15 cellular contexts compared by ENCODE assay signal in genomic region chr3:13749063-13749764, GRCh38.
DNase-seq lines count a peak whose midpoint lies in the region; ATAC-seq and TF ChIP-seq lines count a peak whose summit lies in the region.
"Had no signal": no experiment of that assay in that cellular context is flagged by ENCODE, and none has a peak within 500 bp of the region (broad histone marks: within the 10 kb centered on the region; RNA-seq: fewer than 3 reads in every experiment).

No MANE protein-coding gene starts in this region.

- H3K9me3 Mint-ChIP-seq in brain (peaks cover 0 to 5% (median 3%) of the 10 kb centered on the region in 5 experiments), neural progenitor cell (peaks cover under 1% of the 10 kb centered on the region), GM23338 (peaks cover 3% of the 10 kb centered on the region; the same call in 2 of the 3 replicates)
- no peaks in the 10 kb centered on the region for H3K9me3 Mint-ChIP-seq in activated CD4-positive, alpha-beta memory T cell treated with anti-CD3 and anti-CD28 coated beads for 36 hours
- H3K9me3 Mint-ChIP-seq: CD8-positive, alpha-beta T cell; HFFc6 had no signal

- ATAC-seq in T-helper 17 cell (no peak), GM23338 (no peak)
- ATAC-seq: CD8-positive, alpha-beta T cell had no signal

- H3K4me1 ChIP-seq in HEK293 (ENCODE audit: control insufficient read depth, insufficient read depth, low read length) (no peaks in the 10 kb centered on the region), neural progenitor cell (no peaks in the 10 kb centered on the region), transverse colon (no peaks in the 10 kb centered on the region), GM23338 (ENCODE audit: insufficient read depth) (no peaks in the 10 kb centered on the region)
- H3K4me1 ChIP-seq: BLaER1 treated with 17β-estradiol and CSF1 and Interleukin-3, amounts not matched to agents 10 nM and 100 nM; HAP-1 had no signal

- POLR2A ChIA-PET in HEK293 (lab: Yijun Ruan, JAX): no interaction called here
- POLR2A ChIA-PET in activated CD4-positive, alpha-beta memory T cell treated with anti-CD3 and anti-CD28 coated beads for 36 hours (lab: Charles Lee): no interaction called here

- no peak overlapping the region for H2AFZ ChIP-seq in neural progenitor cell (replicated peaks)
- H2AFZ ChIP-seq in GM23338: no peak overlapping the region

- no peaks in the 10 kb centered on the region for H4K20me1 ChIP-seq in neural progenitor cell (ENCODE audit: low read depth)
- H4K20me1 ChIP-seq in GM23338 (replicated peaks; ENCODE audit: insufficient read depth): no peaks in the 10 kb centered on the region
- H4K20me1 ChIP-seq: BLaER1 treated with 17β-estradiol and CSF1 and Interleukin-3, amounts not matched to agents 10 nM and 100 nM had no signal

- H3K27ac Mint-ChIP-seq in T-helper 17 cell: peak overlapping the region; percentile 79
- H3K27ac Mint-ChIP-seq in brain: peak overlapping the region in 3 of 5 experiments; percentile 55 to 95 (median 69)
- peak overlapping the region; percentile 47 for H3K27ac Mint-ChIP-seq in neural progenitor cell
- no peak overlapping the region for H3K27ac Mint-ChIP-seq in activated CD4-positive, alpha-beta memory T cell treated with anti-CD3 and anti-CD28 coated beads for 36 hours
- H3K27ac Mint-ChIP-seq in GM23338: no peak overlapping the region
- H3K27ac Mint-ChIP-seq: B cell; CD8-positive, alpha-beta T cell; HFFc6 had no signal

- intact Hi-C loops in activated CD4-positive, alpha-beta memory T cell treated with anti-CD3 and anti-CD28 coated beads for 36 hours (cut with micrococcal nuclease): no loop called here
- intact Hi-C loops in transverse colon (cut with DNase I; ENCODE audit: low total_unique reads): no loop called here

- no peaks in the 10 kb centered on the region for H3K9me3 ChIP-seq in HEK293 (ENCODE audit: control insufficient read depth, insufficient read depth, low read depth, low read length)
- H3K9me3 ChIP-seq in T-helper 17 cell (ENCODE audit: control insufficient read depth, low read length, poor library complexity, severe bottlenecking): no peaks in the 10 kb centered on the region
- no peaks in the 10 kb centered on the region for H3K9me3 ChIP-seq in neural progenitor cell (ENCODE audit: low read depth)
- no peaks in the 10 kb centered on the region for H3K9me3 ChIP-seq in transverse colon
- H3K9me3 ChIP-seq: HAP-1 had no signal

- H3K4me3 ChIP-seq in HEK293 (ENCODE audit: low read depth, low read length) (no peak overlapping the region), neural progenitor cell (no peak overlapping the region), transverse colon (no peak overlapping the region), GM23338 (no peak overlapping the region)
- H3K4me3 ChIP-seq: BLaER1 treated with 17β-estradiol and CSF1 and Interleukin-3, amounts not matched to agents 10 nM and 100 nM; HAP-1 had no signal

- no peaks in the 10 kb centered on the region for H3K79me2 ChIP-seq in neural progenitor cell (ENCODE audit: low read depth)
- H3K79me2 ChIP-seq in GM23338 (replicated peaks; ENCODE audit: insufficient read depth): no peaks in the 10 kb centered on the region

- 79 to 85% methylated on average over 9 to 14 of the region's 14 CpGs for WGBS in transverse colon (ENCODE audit: low coverage in 1 of 2), 2 donors

- H3K27me3 Mint-ChIP-seq in T-helper 17 cell: peaks cover 38% of the 10 kb centered on the region
- H3K27me3 Mint-ChIP-seq in brain: peaks cover under 1% of the 10 kb centered on the region
- peaks cover 6% of the 10 kb centered on the region for H3K27me3 Mint-ChIP-seq in neural progenitor cell (ENCODE audit: insufficient read depth, low read depth)
- peaks cover 7% of the 10 kb centered on the region for H3K27me3 Mint-ChIP-seq in activated CD4-positive, alpha-beta memory T cell treated with anti-CD3 and anti-CD28 coated beads for 36 hours
- peaks cover 9% of the 10 kb centered on the region for H3K27me3 Mint-ChIP-seq in GM23338 (ENCODE audit: insufficient read depth, low read depth, poor library complexity)

- H3K27ac ChIP-seq in HEK293 (ENCODE audit: extremely low read depth, low read depth, low read length) (no peak overlapping the region), neural progenitor cell (no peak overlapping the region), transverse colon (no peak overlapping the region), GM23338 (ENCODE audit: low read depth) (no peak overlapping the region)
- H3K27ac ChIP-seq: BLaER1 treated with 17β-estradiol and CSF1 and Interleukin-3, amounts not matched to agents 10 nM and 100 nM had no signal

- in situ Hi-C loops in transverse colon (cut with MboI; ENCODE audit: low pct_ligation_motif_present in 1 of 4, low pct_unique_long_range_greater_than_20kb in 1 of 4, low sequenced_read_pairs in 3 of 4): no loop called here

- TF ChIP-seq POLR2A in transverse colon (IDR thresholded peaks at IDR 0.05): no peak

- H3F3A ChIP-seq in neural progenitor cell (ENCODE audit: low read depth) (no peaks in the 10 kb centered on the region), GM23338 (replicated peaks; ENCODE audit: low read depth) (no peaks in the 10 kb centered on the region)

- no peaks in the 10 kb centered on the region for H3K9me2 ChIP-seq in GM23338 (ENCODE audit: insufficient read depth)

- H3K36me3 ChIP-seq in HEK293 (ENCODE audit: control insufficient read depth in 2 of 2, insufficient read depth in 1 of 2, low read length in 2 of 2): no peaks in the 10 kb centered on the region
- H3K36me3 ChIP-seq in neural progenitor cell: no peaks in the 10 kb centered on the region
- H3K36me3 ChIP-seq in transverse colon: no peaks in the 10 kb centered on the region
- no peaks in the 10 kb centered on the region for H3K36me3 ChIP-seq in GM23338 (ENCODE audit: insufficient read depth)
- H3K36me3 ChIP-seq: BLaER1 treated with 17β-estradiol and CSF1 and Interleukin-3, amounts not matched to agents 10 nM and 100 nM; HAP-1 had no signal

- DNase-seq in T-helper 17 cell: no peak
- DNase-seq in neural progenitor cell (ENCODE audit: low spot score): no peak
- DNase-seq in activated CD4-positive, alpha-beta memory T cell treated with anti-CD3 and anti-CD28 coated beads for 36 hours: no peak
- no peak for DNase-seq in transverse colon
- DNase-seq in HPDE6-E6E7 (ENCODE audit: extremely low spot score): no peak
- no peak for DNase-seq in GM23338 (ENCODE audit: low spot score)
- DNase-seq: 8988T; CD8-positive, alpha-beta T cell; DMS 273 treated with DMSO at 0.1 percent for 48 hours; HFFc6 had no signal

- TF ChIP-seq CTCF in HEK293 (tag by site-specific recombination; IDR thresholded peaks at IDR 0.05) (no peak), brain (conservative IDR thresholded peaks at IDR 0.05) (no peak), neural progenitor cell (IDR thresholded peaks at IDR 0.05) (no peak), transverse colon (IDR thresholded peaks at IDR 0.05) (no peak), GM23338 (conservative IDR thresholded peaks at IDR 0.05; ENCODE audit: low read depth in 2 of 2) (no peak)

- H3K9ac ChIP-seq in neural progenitor cell: no peak overlapping the region
- H3K9ac ChIP-seq: BLaER1 treated with 17β-estradiol and CSF1 and Interleukin-3, amounts not matched to agents 10 nM and 100 nM had no signal

- CTCF ChIA-PET in HEK293 (lab: Yijun Ruan, JAX): interaction anchor here (0.6 to 1.5 kb wide), 2 partner anchors 94 to 929 kb away, joined by 4 read pairs; no protein-coding TSS in a partner anchor
- CTCF ChIA-PET in activated CD4-positive, alpha-beta memory T cell treated with anti-CD3 and anti-CD28 coated beads for 36 hours (lab: Charles Lee): no interaction called here

- H3K27me3 ChIP-seq in neural progenitor cell (no peaks in the 10 kb centered on the region), transverse colon (no peaks in the 10 kb centered on the region), GM23338 (ENCODE audit: insufficient read depth) (no peaks in the 10 kb centered on the region)
- H3K27me3 ChIP-seq: BLaER1 treated with 17β-estradiol and CSF1 and Interleukin-3, amounts not matched to agents 10 nM and 100 nM had no signal

- no peak overlapping the region for H3K4me2 ChIP-seq in neural progenitor cell
- H3K4me2 ChIP-seq in GM23338: no peak overlapping the region
- H3K4me2 ChIP-seq: BLaER1 treated with 17β-estradiol and CSF1 and Interleukin-3, amounts not matched to agents 10 nM and 100 nM had no signal

- H3K36me3 Mint-ChIP-seq in T-helper 17 cell (ENCODE audit: low read depth) (no peaks in the 10 kb centered on the region), brain (peaks cover 1% of the 10 kb centered on the region), neural progenitor cell (no peaks in the 10 kb centered on the region), GM23338 (ENCODE audit: low read depth) (peaks cover under 1% of the 10 kb centered on the region; the same call in 1 of the 3 replicates)
- H3K36me3 Mint-ChIP-seq in activated CD4-positive, alpha-beta memory T cell treated with anti-CD3 and anti-CD28 coated beads for 36 hours: no peaks in the 10 kb centered on the region
- H3K36me3 Mint-ChIP-seq: CD8-positive, alpha-beta T cell had no signal

- TF ChIP-seq EP300 in transverse colon (IDR thresholded peaks at IDR 0.05; ENCODE audit: low read depth): no peak

- H3K4me1 Mint-ChIP-seq in T-helper 17 cell (peaks cover 5% of the 10 kb centered on the region), brain (peaks cover 64% of the 10 kb centered on the region), neural progenitor cell (peaks cover 9% of the 10 kb centered on the region), GM23338 (no peaks in the 10 kb centered on the region; the same call in 2 of the 3 replicates)
- H3K4me1 Mint-ChIP-seq in activated CD4-positive, alpha-beta memory T cell treated with anti-CD3 and anti-CD28 coated beads for 36 hours (ENCODE audit: low read depth): no peaks in the 10 kb centered on the region
- H3K4me1 Mint-ChIP-seq: B cell had no signal

- H3K4me3 Mint-ChIP-seq in T-helper 17 cell (no peak overlapping the region), brain (no peak overlapping the region), neural progenitor cell (peak overlapping the region; percentile 45), GM23338 (no peak overlapping the region)
- H3K4me3 Mint-ChIP-seq in activated CD4-positive, alpha-beta memory T cell treated with anti-CD3 and anti-CD28 coated beads for 36 hours: no peak overlapping the region
- H3K4me3 Mint-ChIP-seq: B cell; CD8-positive, alpha-beta T cell; HFFc6 had no signal

TF ChIP-seq in HEK293, 187 proteins besides CTCF, POLR2A, EP300 and RAD21 (continues in another document):
- TF ChIP-seq ZNF623 (tag by site-specific recombination; IDR thresholded peaks at IDR 0.05): peak; percentile 87

TF ChIP-seq in GM23338, 12 proteins besides CTCF, POLR2A, EP300 and RAD21 (continues in another document):
- no peak for TF ChIP-seq NANOG (IDR thresholded peaks at IDR 0.05; ENCODE audit: borderline replicate concordance)
- TF ChIP-seq ZNF331 (CRISPR knock-in tag; IDR thresholded peaks at IDR 0.05; ENCODE audit: low read depth): no peak
- no peak for TF ChIP-seq ZNF114 (CRISPR knock-in tag; IDR thresholded peaks at IDR 0.05)
- no peak for TF ChIP-seq POLR2AphosphoS5 (IDR thresholded peaks at IDR 0.05; ENCODE audit: low read depth)
- TF ChIP-seq STAT1 (IDR thresholded peaks at IDR 0.05; ENCODE audit: unreplicated experiment): no peak

Comparison
In these comparisons a context has a peak if more than half of its experiments do, and no peak if none do; other contexts are left out.
1. H3K27ac Mint-ChIP-seq: peak in T-helper 17 cell (single experiment), brain (3 of 5) and neural progenitor cell (single experiment); none in activated CD4-positive, alpha-beta memory T cell treated with anti-CD3 and anti-CD28 coated beads for 36 hours (single experiment) and GM23338 (single experiment).